8 cellular contexts compared by ENCODE assay signal in the genomic region with DNA sequence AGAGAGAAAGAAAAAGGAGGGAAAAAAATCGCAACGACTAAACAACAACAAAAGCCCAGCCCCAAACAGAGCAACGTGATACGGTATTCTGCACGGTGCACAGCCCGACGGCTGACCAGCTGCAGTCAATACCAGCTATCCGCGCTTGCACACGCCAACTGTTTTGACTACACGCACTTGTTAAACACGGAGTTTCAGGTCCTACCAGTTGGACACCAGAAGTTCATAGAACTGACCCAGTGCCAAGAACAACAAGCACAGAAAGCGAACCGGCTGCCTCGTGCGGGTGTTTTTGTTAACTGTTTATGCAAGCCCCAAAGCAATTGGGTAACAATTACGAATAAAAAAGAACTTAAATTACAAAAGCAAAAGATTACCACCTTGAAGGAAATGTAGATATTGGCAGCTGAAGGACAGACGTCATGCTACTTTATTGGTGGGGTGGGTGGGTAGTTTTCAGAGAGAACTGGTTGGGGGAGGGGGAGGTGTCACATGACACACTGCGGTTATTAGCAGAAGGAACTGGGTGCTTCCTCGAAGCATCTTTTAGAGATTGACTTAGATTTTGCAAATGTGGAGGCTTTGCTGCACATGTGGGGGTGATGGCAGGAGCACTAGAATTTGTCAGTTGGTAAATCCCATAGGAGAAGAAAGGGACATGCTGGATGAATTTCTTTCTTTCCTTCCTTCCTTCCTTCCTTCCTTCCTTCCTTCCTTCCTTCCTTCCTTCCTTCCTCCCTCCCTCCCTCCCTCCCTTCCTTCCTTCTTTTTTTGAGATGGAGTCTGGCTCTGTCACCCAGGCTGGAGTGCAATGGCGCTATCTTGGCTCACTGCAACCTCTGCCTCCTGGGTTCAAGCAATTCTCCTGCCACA.
DNase-seq lines count a peak whose midpoint lies in the region; ATAC-seq, FAIRE-seq and TF ChIP-seq lines count a peak whose summit lies in the region.

No MANE protein-coding gene starts in this region.

- H3K4me2 ChIP-seq in K562 (ENCODE audit: insufficient read depth, low read length) = no peak overlapping the region

- 19% methylated on average over 21 of the region's 21 CpGs for WGBS in K562 (ENCODE audit: insufficient coverage, low coverage, missing lambda C conversion rate)

- peaks cover 2% of the 10 kb centered on the region for H3K27me3 Mint-ChIP-seq in T-helper 2 cell treated with Interferon-gamma antibody and Interleukin-4, amounts not matched to agents 5 μg/mL and 100 μg/mL, for 36 hours (ENCODE audit: low read depth)

- in situ Hi-C loops in K562 (cut with MboI) = no loop called here

- TF ChIP-seq RAD21 in K562 (CRISPR knock-in tag; conservative IDR thresholded peaks at IDR 0.05 in 1 of 2, IDR thresholded peaks at IDR 0.05 in 1 of 2) = no peak

- peaks cover 0 to 4% of the 10 kb centered on the region in 2 experiments; a peak in 2 of 5 replicates for H3K4me1 ChIP-seq in K562 (replicated peaks in 1 of 2; ENCODE audit: control insufficient read depth in 2 of 2, insufficient read depth in 2 of 2, low read length in 2 of 2)
- peaks cover 52% of the 10 kb centered on the region for H3K4me1 ChIP-seq in iPS-20b (ENCODE audit: insufficient read depth, low read length)

- H3K79me2 ChIP-seq in K562 (ENCODE audit: control insufficient read depth, insufficient read depth, low read length) = no peaks in the 10 kb centered on the region

- peaks cover 7% of the 10 kb centered on the region for H3K9me3 Mint-ChIP-seq in T-helper 2 cell treated with Interferon-gamma antibody and Interleukin-4, amounts not matched to agents 5 μg/mL and 100 μg/mL, for 36 hours

- H3K9ac ChIP-seq in K562 (ENCODE audit: insufficient read depth in 1 of 2, low read depth in 2 of 2, low read length in 2 of 2) = peak overlapping the region in 1 of 2 experiments; percentile 37; a peak in 1 of 4 replicates
- H3K9ac ChIP-seq in iPS-20b (ENCODE audit: low read depth, low read length) = peak overlapping the region; percentile 76

- no peak for TF ChIP-seq CTCF in K562 (IDR thresholded peaks at IDR 0.05 in 2 of 3, conservative IDR thresholded peaks at IDR 0.05 in 1 of 3; ENCODE audit: insufficient read depth in 2 of 3, low read depth in 1 of 3, low read length in 3 of 3)

- H3K9me3 ChIP-seq in K562 (replicated peaks; ENCODE audit: control insufficient read depth, insufficient read depth, low read depth, low read length) = no peaks in the 10 kb centered on the region
- H3K9me3 ChIP-seq in iPS-20b (ENCODE audit: insufficient read depth, low read depth, low read length) = no peaks in the 10 kb centered on the region

- H3K36me3 ChIP-seq in K562 (ENCODE audit: control insufficient read depth, insufficient read depth, low read length) (no peaks in the 10 kb centered on the region), iPS-20b (ENCODE audit: insufficient read depth, low read depth, low read length) (no peaks in the 10 kb centered on the region)

- H3K27me3 ChIP-seq in K562 (ENCODE audit: control insufficient read depth in 2 of 2, insufficient read depth in 2 of 2, low read length in 2 of 2) = peaks cover 46 to 69% of the 10 kb centered on the region in 2 experiments
- H3K27me3 ChIP-seq in iPS-20b (ENCODE audit: insufficient read depth, low read length) = no peaks in the 10 kb centered on the region

- POLR2A ChIA-PET in K562 (lab: Yijun Ruan, JAX) = interaction anchor here (1.2 kb wide), 1 partner anchor 38 kb away, joined by 3 read pairs; no protein-coding TSS in a partner anchor

- no peak overlapping the region for H2AFZ ChIP-seq in K562 (ENCODE audit: low read depth, low read length)

- H3K27ac ChIP-seq in K562 (ENCODE audit: extremely low read depth, low read depth, low read length) (no peak overlapping the region), iPS-20b (ENCODE audit: low read length) (no peak overlapping the region)

- peak overlapping the region; percentile 97 for H3K27ac Mint-ChIP-seq in T-helper 2 cell treated with Interferon-gamma antibody and Interleukin-4, amounts not matched to agents 5 μg/mL and 100 μg/mL, for 36 hours

- H3K36me3 Mint-ChIP-seq in T-helper 2 cell treated with Interferon-gamma antibody and Interleukin-4, amounts not matched to agents 5 μg/mL and 100 μg/mL, for 36 hours (ENCODE audit: low read depth) = peaks cover 9% of the 10 kb centered on the region

- ATAC-seq in K562 = no peak

- TF ChIP-seq EP300 in K562 (IDR thresholded peaks at IDR 0.05; ENCODE audit: low read length) = no peak

- CTCF ChIA-PET in K562 (lab: Yijun Ruan, JAX; ENCODE audit: low intra/inter-chr PET ratio) = no interaction called here

- intact Hi-C loops in K562 (cut with micrococcal nuclease) = no loop called here

- TF ChIP-seq POLR2A in K562 (conservative IDR thresholded peaks at IDR 0.05) = no peak

- peaks cover 37% of the 10 kb centered on the region for H3K4me1 Mint-ChIP-seq in T-helper 2 cell treated with Interferon-gamma antibody and Interleukin-4, amounts not matched to agents 5 μg/mL and 100 μg/mL, for 36 hours (ENCODE audit: low read depth)

- no peak for FAIRE-seq in HTR-8/SVneo (lab: Jason Lieb, UNC)
- no peak for FAIRE-seq in K562 (lab: Jason Lieb, UNC)

- H4K20me1 ChIP-seq in K562 (replicated peaks; ENCODE audit: control insufficient read depth, insufficient read depth, low read length) = peaks cover 3% of the 10 kb centered on the region; the same call in 1 of the 2 replicates

- H3K9me1 ChIP-seq in K562 (ENCODE audit: control insufficient read depth, insufficient read depth, low read length) = no peaks in the 10 kb centered on the region

- no peak overlapping the region for H3K4me3 ChIP-seq in K562
- H3K4me3 ChIP-seq in iPS-20b (ENCODE audit: low read length) = peak overlapping the region; percentile 61

- no TSS peak for BruUV-seq in K562 (replicated peaks; lab: Mats Ljungman, UMichigan)

- peak overlapping the region; percentile 92 for H3K4me3 Mint-ChIP-seq in T-helper 2 cell treated with Interferon-gamma antibody and Interleukin-4, amounts not matched to agents 5 μg/mL and 100 μg/mL, for 36 hours

- peak; percentile 33 for DNase-seq in NCI-H82 (lab: John Stamatoyannopoulos, UW)
- no peak for DNase-seq in NCI-H82 treated with DMSO at 0.1 percent for 48 hours (lab: John Stamatoyannopoulos, UW; ENCODE audit: unreplicated experiment)
- peak; percentile 48 for DNase-seq in HTR-8/SVneo (ENCODE audit: insufficient read length, low spot score)
- no peak for DNase-seq in T-helper 2 cell treated with Interferon-gamma antibody and Interleukin-4, amounts not matched to agents 5 μg/mL and 100 μg/mL, for 36 hours (ENCODE audit: low spot score)
- DNase-seq in K562 (ENCODE audit: extremely low read depth in 1 of 4, low spot score in 3 of 4) = no peak
- peak; percentile 79 for DNase-seq in smooth muscle cell of the brain vasculature (ENCODE audit: low read depth, low spot score)
- no peak for DNase-seq in SKM-1 (lab: John Stamatoyannopoulos, UW; ENCODE audit: unreplicated experiment)

TF ChIP-seq in K562, 482 proteins besides CTCF, POLR2A, EP300 and RAD21 (continues in another document):
- TF ChIP-seq, protein P1, sequence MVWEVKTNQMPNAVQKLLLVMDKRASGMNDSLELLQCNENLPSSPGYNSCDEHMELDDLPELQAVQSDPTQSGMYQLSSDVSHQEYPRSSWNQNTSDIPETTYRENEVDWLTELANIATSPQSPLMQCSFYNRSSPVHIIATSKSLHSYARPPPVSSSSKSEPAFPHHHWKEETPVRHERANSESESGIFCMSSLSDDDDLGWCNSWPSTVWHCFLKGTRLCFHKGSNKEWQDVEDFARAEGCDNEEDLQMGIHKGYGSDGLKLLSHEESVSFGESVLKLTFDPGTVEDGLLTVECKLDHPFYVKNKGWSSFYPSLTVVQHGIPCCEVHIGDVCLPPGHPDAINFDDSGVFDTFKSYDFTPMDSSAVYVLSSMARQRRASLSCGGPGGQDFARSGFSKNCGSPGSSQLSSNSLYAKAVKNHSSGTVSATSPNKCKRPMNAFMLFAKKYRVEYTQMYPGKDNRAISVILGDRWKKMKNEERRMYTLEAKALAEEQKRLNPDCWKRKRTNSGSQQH (CRISPR knock-in tag; IDR thresholded peaks at IDR 0.05) = no peak
- TF ChIP-seq E2F3 (CRISPR knock-in tag; IDR thresholded peaks at IDR 0.05) = no peak
- TF ChIP-seq, protein P2, sequence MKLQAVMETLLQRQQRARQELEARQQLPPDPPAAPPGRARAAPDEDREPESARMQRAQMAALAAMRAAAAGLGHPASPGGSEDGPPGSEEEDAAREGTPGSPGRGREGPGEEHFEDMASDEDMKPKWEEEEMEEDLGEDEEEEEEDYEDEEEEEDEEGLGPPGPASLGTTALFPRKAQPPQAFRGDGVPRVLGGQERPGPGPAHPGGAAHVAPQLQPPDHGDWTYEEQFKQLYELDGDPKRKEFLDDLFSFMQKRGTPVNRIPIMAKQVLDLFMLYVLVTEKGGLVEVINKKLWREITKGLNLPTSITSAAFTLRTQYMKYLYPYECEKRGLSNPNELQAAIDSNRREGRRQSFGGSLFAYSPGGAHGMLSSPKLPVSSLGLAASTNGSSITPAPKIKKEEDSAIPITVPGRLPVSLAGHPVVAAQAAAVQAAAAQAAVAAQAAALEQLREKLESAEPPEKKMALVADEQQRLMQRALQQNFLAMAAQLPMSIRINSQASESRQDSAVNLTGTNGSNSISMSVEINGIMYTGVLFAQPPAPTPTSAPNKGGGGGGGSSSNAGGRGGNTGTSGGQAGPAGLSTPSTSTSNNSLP (IDR thresholded peaks at IDR 0.05; ENCODE audit: borderline replicate concordance, low read depth, low read length) = no peak
- TF ChIP-seq CBX8 (IDR thresholded peaks at IDR 0.05; ENCODE audit: borderline replicate concordance, extremely low read depth, low read depth, low read length, poor library complexity, severe bottlenecking) = peak; percentile 55
- TF ChIP-seq FOXK1 (CRISPR knock-in tag; IDR thresholded peaks at IDR 0.05; ENCODE audit: borderline replicate concordance) = no peak
- no peak for TF ChIP-seq KHSRP (IDR thresholded peaks at IDR 0.05)
- TF ChIP-seq CBX3 (IDR thresholded peaks at IDR 0.05; ENCODE audit: borderline replicate concordance in 1 of 2, low read length in 2 of 2) = no peak
- TF ChIP-seq TEAD4 (IDR thresholded peaks at IDR 0.05; ENCODE audit: low read length) = no peak
- no peak for TF ChIP-seq TEAD4 (CRISPR knock-in tag; IDR thresholded peaks at IDR 0.05; ENCODE audit: borderline replicate concordance)
- TF ChIP-seq, protein P3, sequence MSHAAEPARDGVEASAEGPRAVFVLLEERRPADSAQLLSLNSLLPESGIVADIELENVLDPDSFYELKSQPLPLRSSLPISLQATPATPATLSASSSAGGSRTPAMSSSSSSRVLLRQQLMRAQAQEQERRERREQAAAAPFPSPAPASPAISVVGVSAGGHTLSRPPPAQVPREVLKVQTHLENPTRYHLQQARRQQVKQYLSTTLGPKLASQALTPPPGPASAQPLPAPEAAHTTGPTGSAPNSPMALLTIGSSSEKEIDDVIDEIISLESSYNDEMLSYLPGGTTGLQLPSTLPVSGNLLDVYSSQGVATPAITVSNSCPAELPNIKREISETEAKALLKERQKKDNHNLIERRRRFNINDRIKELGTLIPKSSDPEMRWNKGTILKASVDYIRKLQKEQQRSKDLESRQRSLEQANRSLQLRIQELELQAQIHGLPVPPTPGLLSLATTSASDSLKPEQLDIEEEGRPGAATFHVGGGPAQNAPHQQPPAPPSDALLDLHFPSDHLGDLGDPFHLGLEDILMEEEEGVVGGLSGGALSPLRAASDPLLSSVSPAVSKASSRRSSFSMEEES (CRISPR knock-in tag; IDR thresholded peaks at IDR 0.05) = peak; percentile 91
- no peak for TF ChIP-seq TCF3 (CRISPR knock-in tag; IDR thresholded peaks at IDR 0.05)

Comparison
In these comparisons a context has a peak if more than half of its experiments do, and no peak if none do; other contexts are left out.
1. DNase-seq: peak in NCI-H82 (single experiment), HTR-8/SVneo (single experiment) and smooth muscle cell of the brain vasculature (single experiment); none in NCI-H82 treated with DMSO at 0.1 percent for 48 hours (single experiment), T-helper 2 cell treated with Interferon-gamma antibody and Interleukin-4, amounts not matched to agents 5 μg/mL and 100 μg/mL, for 36 hours (single experiment), K562 (0 of 4) and SKM-1 (single experiment).